8 cellular contexts compared by ENCODE assay signal in genomic region chr4:184347251-184348239, GRCh38.
DNase-seq lines count a peak whose midpoint lies in the region; ATAC-seq, FAIRE-seq and TF ChIP-seq lines count a peak whose summit lies in the region.

No MANE protein-coding gene starts in this region.

- intact Hi-C loops in kidney (cut with DNase I) = no loop called here

- peaks cover 31% of the 10 kb centered on the region for H3K79me2 ChIP-seq in KMS-11 (ENCODE audit: insufficient read depth, low read depth)
- no peaks in the 10 kb centered on the region for H3K79me2 ChIP-seq in astrocyte (ENCODE audit: insufficient read depth, low read length)

- H3K27ac ChIP-seq in KMS-11 = peak overlapping the region; percentile 84
- H3K27ac ChIP-seq in astrocyte (ENCODE audit: low read depth, low read length) = no peak overlapping the region
- H3K27ac ChIP-seq in kidney (ENCODE audit: low read depth in 2 of 2, low read length in 2 of 2) = peak overlapping the region; percentile 19 to 62
- peak overlapping the region; percentile 11 for H3K27ac ChIP-seq in temporal lobe (ENCODE audit: low read depth, low read length)

- no peaks in the 10 kb centered on the region for H3K36me3 Mint-ChIP-seq in astrocyte (ENCODE audit: low read depth, unreplicated experiment)
- H3K36me3 Mint-ChIP-seq in activated T-cell treated with anti-CD3 and anti-CD28 coated beads, Interleukin-2, amount 50 U/mL, for 72 hours (ENCODE audit: insufficient read depth in 2 of 2) = no peaks in the 10 kb centered on the region

- no peak overlapping the region for H3K4me3 Mint-ChIP-seq in astrocyte (ENCODE audit: unreplicated experiment)
- H3K4me3 Mint-ChIP-seq in activated T-cell treated with anti-CD3 and anti-CD28 coated beads, Interleukin-2, amount 50 U/mL, for 72 hours = no peak overlapping the region

- peak overlapping the region; percentile 23 for H3K27ac Mint-ChIP-seq in astrocyte (ENCODE audit: unreplicated experiment)
- H3K27ac Mint-ChIP-seq in activated T-cell treated with anti-CD3 and anti-CD28 coated beads, Interleukin-2, amount 50 U/mL, for 72 hours = no peak overlapping the region

- H3K9ac ChIP-seq in KMS-11 (peak overlapping the region; percentile 46), astrocyte (ENCODE audit: low read length) (no peak overlapping the region), kidney (ENCODE audit: low read length in 2 of 2) (no peak overlapping the region)

- H3K27me3 Mint-ChIP-seq in astrocyte (ENCODE audit: low read depth, unreplicated experiment) = peaks cover 2% of the 10 kb centered on the region
- H3K27me3 Mint-ChIP-seq in activated T-cell treated with anti-CD3 and anti-CD28 coated beads, Interleukin-2, amount 50 U/mL, for 72 hours (ENCODE audit: low read depth) = peaks cover 13% of the 10 kb centered on the region

- H3K27me3 ChIP-seq in KMS-11 (ENCODE audit: insufficient read depth, low read depth) = no peaks in the 10 kb centered on the region
- no peaks in the 10 kb centered on the region for H3K27me3 ChIP-seq in astrocyte (ENCODE audit: insufficient read depth, low read length)

- TF ChIP-seq CTCF in GM12865 (IDR thresholded peaks at IDR 0.05; ENCODE audit: insufficient read depth, low read depth, low read length, missing control alignments) (no peak), KMS-11 (conservative IDR thresholded peaks at IDR 0.05; ENCODE audit: low read depth, low read length) (no peak), astrocyte (IDR thresholded peaks at IDR 0.05; ENCODE audit: insufficient read depth, low read depth, low read length) (no peak), kidney (IDR thresholded peaks at IDR 0.05; ENCODE audit: borderline replicate concordance, extremely low read depth, insufficient read depth) (no peak)

- H3K4me1 ChIP-seq in KMS-11 (ENCODE audit: low read depth, poor library complexity, severe bottlenecking) = peaks cover 77% of the 10 kb centered on the region
- H3K4me1 ChIP-seq in astrocyte (ENCODE audit: insufficient read depth, low read length) = peaks cover 6% of the 10 kb centered on the region
- H3K4me1 ChIP-seq in kidney (ENCODE audit: control insufficient read depth in 1 of 2, insufficient read depth in 1 of 2, low read depth in 1 of 2, low read length in 2 of 2) = peaks cover 7 to 16% of the 10 kb centered on the region in 2 donors

- ATAC-seq in GM21825 (IDR thresholded peaks at IDR 0.05; ENCODE audit: unreplicated experiment) = peak; percentile 65
- no peak for ATAC-seq in activated T-cell treated with anti-CD3 and anti-CD28 coated beads, Interleukin-2, amount 50 U/mL, for 72 hours (replicated peaks in 1 of 2)

- H3K9me3 Mint-ChIP-seq in astrocyte (ENCODE audit: unreplicated experiment) = no peaks in the 10 kb centered on the region
- no peaks in the 10 kb centered on the region for H3K9me3 Mint-ChIP-seq in activated T-cell treated with anti-CD3 and anti-CD28 coated beads, Interleukin-2, amount 50 U/mL, for 72 hours

- peaks cover 17% of the 10 kb centered on the region for H3K4me1 Mint-ChIP-seq in astrocyte (ENCODE audit: low read depth, unreplicated experiment)
- peaks cover 21% of the 10 kb centered on the region for H3K4me1 Mint-ChIP-seq in activated T-cell treated with anti-CD3 and anti-CD28 coated beads, Interleukin-2, amount 50 U/mL, for 72 hours (ENCODE audit: low read depth)

- H3K4me2 ChIP-seq in KMS-11 = peak overlapping the region; percentile 73
- H3K4me2 ChIP-seq in astrocyte (ENCODE audit: low read length) = peak overlapping the region; percentile 43

- H4K20me1 ChIP-seq in KMS-11 (ENCODE audit: insufficient read depth) = no peaks in the 10 kb centered on the region
- no peaks in the 10 kb centered on the region for H4K20me1 ChIP-seq in astrocyte (ENCODE audit: insufficient read depth, low read length)

- FAIRE-seq in astrocyte (lab: Jason Lieb, UNC) (no peak), kidney (lab: Jason Lieb, UNC) (no peak)

- H3K9me3 ChIP-seq in astrocyte (ENCODE audit: insufficient read depth, low read depth, low read length) = no peaks in the 10 kb centered on the region
- no peaks in the 10 kb centered on the region for H3K9me3 ChIP-seq in kidney (ENCODE audit: control insufficient read depth in 1 of 2, low read length in 2 of 2)

- H2AFZ ChIP-seq in KMS-11 (ENCODE audit: low read depth) (peak overlapping the region; percentile 29; the same call in 1 of the 2 replicates), astrocyte (ENCODE audit: low read depth, low read length) (peak overlapping the region; percentile 51)

- DNase-seq in GM12865 (ENCODE audit: low read depth) (peak; percentile 97), astrocyte (ENCODE audit: low read depth) (peak; percentile 65), kidney (no peak), DMS114 treated with DMSO at 0.1 percent for 48 hours (lab: John Stamatoyannopoulos, UW; ENCODE audit: unreplicated experiment) (no peak)
- DNase-seq in activated T-cell treated with anti-CD3 and anti-CD28 coated beads, Interleukin-2, amount 50 U/mL, for 72 hours = no peak

- H3K36me3 ChIP-seq in KMS-11 (ENCODE audit: insufficient read depth) (no peaks in the 10 kb centered on the region), astrocyte (ENCODE audit: insufficient read depth, low read length) (no peaks in the 10 kb centered on the region), kidney (ENCODE audit: control insufficient read depth in 1 of 2, insufficient read depth in 2 of 2, low read length in 2 of 2) (no peaks in the 10 kb centered on the region)

- H3K4me3 ChIP-seq in GM12865 (ENCODE audit: low read depth, low read length) (peak overlapping the region; percentile 51), KMS-11 (IDR thresholded peaks at IDR 0.05; ENCODE audit: insufficient read depth, low read depth, low read length) (no peak overlapping the region), astrocyte (ENCODE audit: insufficient read depth, low read depth, low read length) (no peak overlapping the region), kidney (ENCODE audit: low read length in 2 of 2) (no peak overlapping the region)

Comparison
In these comparisons a context has a peak if more than half of its experiments do, and no peak if none do; other contexts are left out.
1. DNase-seq: peak in GM12865 (single experiment) and astrocyte (single experiment); none in kidney (single experiment), DMS114 treated with DMSO at 0.1 percent for 48 hours (single experiment) and activated T-cell treated with anti-CD3 and anti-CD28 coated beads, Interleukin-2, amount 50 U/mL, for 72 hours (0 of 2).